32 cellular contexts compared by ENCODE assay signal in genomic region chr10:21021231-21021630, GRCh38.
"Had no signal": no experiment of that assay in that cellular context is flagged by ENCODE, and none has a peak within 500 bp of the region (broad histone marks: within the 10 kb centered on the region; RNA-seq: fewer than 3 reads in every experiment).

No MANE protein-coding gene starts in this region.

- H3K36me3 ChIP-seq: adrenal gland, ascending aorta, cardiac muscle cell had no signal

- ATAC-seq: activated CD8-positive, alpha-beta T cell treated with anti-CD3 and anti-CD28 coated beads for 36 hours; activated T-cell treated with anti-CD3 and anti-CD28 coated beads, Interleukin-2, amount 50 U/mL, for 4 hours; activated T-cell treated with anti-CD3 and anti-CD28 coated beads, Interleukin-2, amount 50 U/mL, for 72 hours had no signal

- H3K27me3 Mint-ChIP-seq: activated CD4-positive, alpha-beta memory T cell treated with anti-CD3 and anti-CD28 coated beads for 36 hours; activated CD4-positive, alpha-beta T cell treated with anti-CD3 and anti-CD28 coated beads, Interleukin-2, amount 10 ng/mL, durations not matched to agents 24 days and 14 days; activated CD8-positive, alpha-beta T cell treated with anti-CD3 and anti-CD28 coated beads for 36 hours; activated naive CD8-positive, alpha-beta T cell treated with anti-CD3 and anti-CD28 coated beads for 36 hours; brain had no signal

- H3K9me3 ChIP-seq: adrenal gland, ascending aorta had no signal

- H3K4me3 ChIP-seq: adrenal gland, ascending aorta, cardiac muscle cell had no signal

- H3K4me1 Mint-ChIP-seq: activated B cell treated with CpG ODN at 0.5 μM for 24 hours; activated CD4-positive, alpha-beta T cell treated with anti-CD3 and anti-CD28 coated beads, Interleukin-2, amount 10 ng/mL, durations not matched to agents 24 days and 14 days; activated naive CD8-positive, alpha-beta T cell treated with anti-CD3 and anti-CD28 coated beads for 36 hours; activated T-helper 17 cell treated with anti-CD3 and anti-CD28 coated beads, Interleukin-2, amount 50 U/mL, for 72 hours; brain had no signal

- H3K36me3 Mint-ChIP-seq: activated CD4-positive, alpha-beta memory T cell treated with anti-CD3 and anti-CD28 coated beads for 36 hours; activated naive CD4-positive, alpha-beta T cell treated with anti-CD3 and anti-CD28 coated beads, Interleukin-2, amount 50 U/mL, for 72 hours; activated naive CD8-positive, alpha-beta T cell treated with anti-CD3 and anti-CD28 coated beads for 36 hours had no signal

- H3K4me1 ChIP-seq: adrenal gland, ascending aorta had no signal

- H3K27me3 ChIP-seq: adrenal gland, ascending aorta, cardiac muscle cell had no signal

- H3K9me3 Mint-ChIP-seq: activated B cell treated with CpG ODN at 0.5 μM for 24 hours; activated CD4-positive, alpha-beta memory T cell treated with anti-CD3 and anti-CD28 coated beads for 36 hours; activated CD4-positive, alpha-beta T cell treated with anti-CD3 and anti-CD28 coated beads, Interleukin-2, amount 10 ng/mL, durations not matched to agents 24 days and 14 days; activated CD8-positive, alpha-beta T cell treated with anti-CD3 and anti-CD28 coated beads for 36 hours; activated naive CD4-positive, alpha-beta T cell treated with anti-CD3 and anti-CD28 coated beads for 36 hours; activated T-cell treated with anti-CD3 and anti-CD28 coated beads, Interleukin-2, amount 50 U/mL, for 4 hours; activated T-helper 1 cell treated with anti-CD3 and anti-CD28 coated beads, Interleukin-12 subunit alpha, Interleukin-12 subunit beta, Interleukin-2, Interleukin-4 antibody, amounts not matched to agents 30 ng/mL and 10 ng/mL and 1 ng/mL, durations not matched to agents 14 hours and 24 hours and 36 hours had no signal

- H3K27ac Mint-ChIP-seq: activated B cell treated with CpG ODN at 0.5 μM for 24 hours; activated CD4-positive, alpha-beta memory T cell treated with anti-CD3 and anti-CD28 coated beads for 36 hours; activated CD4-positive, alpha-beta T cell treated with anti-CD3 and anti-CD28 coated beads, Interleukin-2, amount 10 ng/mL, durations not matched to agents 24 days and 14 days; activated CD8-positive, alpha-beta T cell treated with anti-CD3 and anti-CD28 coated beads for 36 hours; activated naive CD4-positive, alpha-beta T cell treated with anti-CD3 and anti-CD28 coated beads for 36 hours; activated naive CD4-positive, alpha-beta T cell treated with anti-CD3 and anti-CD28 coated beads, Interleukin-2, amount 50 U/mL, for 72 hours; activated naive CD8-positive, alpha-beta T cell treated with anti-CD3 and anti-CD28 coated beads for 36 hours; activated T-cell treated with anti-CD3 and anti-CD28 coated beads, Interleukin-2, amount 50 U/mL, for 72 hours; activated T-helper 1 cell treated with anti-CD3 and anti-CD28 coated beads, Interleukin-12 subunit alpha, Interleukin-12 subunit beta, Interleukin-2, Interleukin-4 antibody, amounts not matched to agents 30 ng/mL and 10 ng/mL and 1 ng/mL, durations not matched to agents 14 hours and 24 hours and 36 hours; activated T-helper 17 cell treated with anti-CD3 and anti-CD28 coated beads, Interleukin-2, amount 50 U/mL, for 72 hours; brain; T-helper 1 cell treated with Interleukin-12 subunit alpha and Interleukin-12 subunit beta and Interleukin-4 antibody, amounts not matched to agents 30 μg/mL and 1 μg/mL, for 36 hours; T-helper 2 cell treated with Interferon-gamma antibody and Interleukin-4, amounts not matched to agents 5 μg/mL and 100 μg/mL, for 36 hours had no signal

- H3K4me3 Mint-ChIP-seq: activated B cell treated with CpG ODN at 0.5 μM for 24 hours; activated CD4-positive, alpha-beta memory T cell treated with anti-CD3 and anti-CD28 coated beads for 36 hours; activated CD4-positive, alpha-beta T cell treated with anti-CD3 and anti-CD28 coated beads, Interleukin-2, amount 10 ng/mL, durations not matched to agents 24 days and 14 days; activated CD8-positive, alpha-beta T cell treated with anti-CD3 and anti-CD28 coated beads for 36 hours; activated naive CD4-positive, alpha-beta T cell treated with anti-CD3 and anti-CD28 coated beads for 36 hours; activated naive CD8-positive, alpha-beta T cell treated with anti-CD3 and anti-CD28 coated beads for 36 hours; activated T-cell treated with anti-CD3 and anti-CD28 coated beads, Interleukin-2, amount 50 U/mL, for 4 hours; activated T-cell treated with anti-CD3 and anti-CD28 coated beads, Interleukin-2, amount 50 U/mL, for 72 hours; activated T-helper 1 cell treated with anti-CD3 and anti-CD28 coated beads, Interleukin-12 subunit alpha, Interleukin-12 subunit beta, Interleukin-2, Interleukin-4 antibody, amounts not matched to agents 30 ng/mL and 10 ng/mL and 1 ng/mL, durations not matched to agents 14 hours and 24 hours and 36 hours; activated T-helper 17 cell treated with anti-CD3 and anti-CD28 coated beads, Interleukin-2, amount 50 U/mL, for 72 hours; brain; T-helper 1 cell treated with Interleukin-12 subunit alpha and Interleukin-12 subunit beta and Interleukin-4 antibody, amounts not matched to agents 30 μg/mL and 1 μg/mL, for 36 hours; T-helper 2 cell treated with Interferon-gamma antibody and Interleukin-4, amounts not matched to agents 5 μg/mL and 100 μg/mL, for 36 hours had no signal

- DNase-seq: activated B cell treated with CpG ODN at 0.5 μM for 24 hours; activated CD4-positive, alpha-beta T cell treated with anti-CD3 and anti-CD28 coated beads, Interleukin-2, amount 50 U/mL, for 1 hour; activated CD4-positive, alpha-beta T cell treated with anti-CD3 and anti-CD28 coated beads, Interleukin-2, amount 50 U/mL, for 4 hours; activated CD4-positive, CD25-positive, alpha-beta regulatory T cell treated with anti-CD3 and anti-CD28 coated beads, Interleukin-2, amount 50 U/mL, for 72 hours; activated CD8-positive, alpha-beta memory T cell treated with anti-CD3 and anti-CD28 coated beads, Interleukin-2, amount 50 U/mL, for 4 hours; activated effector memory CD4-positive, alpha-beta T cell treated with anti-CD3 and anti-CD28 coated beads, Interleukin-2, amount 50 U/mL, for 16 hours; activated gamma-delta T cell treated with Interleukin-2 at 50 U/mL for 16 hours; activated naive CD4-positive, alpha-beta T cell; activated naive CD4-positive, alpha-beta T cell treated with anti-CD3 and anti-CD28 coated beads, Interleukin-2, amount 50 U/mL, for 16 hours; activated T-cell treated with anti-CD3 and anti-CD28 coated beads for 4 hours; activated T-cell treated with anti-CD3 and anti-CD28 coated beads, Interleukin-2, amount 50 U/mL, for 1 hour; activated T-cell treated with anti-CD3 and anti-CD28 coated beads, Interleukin-2, amount 50 U/mL, for 4 hours; amniotic stem cell; central memory CD4-positive, alpha-beta T cell; SW 1271; T-helper 9 cell had no signal

- H3K27ac ChIP-seq: adrenal gland, ascending aorta, cardiac muscle cell, VCaP had no signal
